Comparison of ENCODE assay signal across 16 cellular contexts in the genomic region with DNA sequence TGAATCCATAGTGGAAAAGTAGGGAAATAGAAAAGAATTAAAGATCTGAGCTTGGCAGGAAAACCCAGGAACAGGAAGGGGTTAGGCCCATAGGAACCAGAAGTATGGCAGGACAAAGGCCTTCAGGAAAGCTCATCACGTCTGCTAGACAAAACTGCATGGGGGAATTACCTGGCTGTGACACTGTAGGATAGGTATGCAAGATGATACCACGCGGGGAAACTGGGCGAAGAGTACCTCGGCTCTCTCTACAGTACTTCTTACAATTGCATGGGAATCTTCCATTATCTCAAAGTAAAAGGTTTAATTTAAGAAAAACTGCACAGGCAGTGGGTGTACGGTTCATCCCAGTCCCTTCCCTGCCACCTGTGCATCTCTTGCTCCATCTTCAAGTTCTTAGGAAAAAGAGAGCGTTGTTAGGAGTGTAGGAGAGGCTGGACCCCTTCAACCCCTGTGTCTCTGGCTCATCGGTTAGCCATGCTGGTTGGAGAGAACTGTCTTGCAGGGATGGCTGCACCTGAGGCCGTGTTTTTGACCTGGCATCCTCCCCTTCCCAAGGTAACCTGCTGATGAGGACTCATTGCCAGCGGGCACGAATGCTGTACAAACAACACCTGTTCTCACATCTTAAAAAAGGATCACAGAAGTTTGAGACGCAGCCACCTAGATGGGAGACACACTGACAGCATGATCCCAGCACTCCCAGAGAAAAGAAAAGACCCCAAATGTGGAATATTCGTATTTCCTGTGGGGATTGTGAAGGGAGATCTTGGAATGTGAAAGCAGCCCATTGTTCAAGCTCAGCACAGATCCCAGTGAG.
"Had no signal": no experiment of that assay in that cellular context is flagged by ENCODE, and none has a peak within 500 bp of the region (broad histone marks: within the 10 kb centered on the region; RNA-seq: fewer than 3 reads in every experiment).

No MANE protein-coding gene starts in this region.

- H3K27ac Mint-ChIP-seq: activated CD4-positive, alpha-beta T cell treated with anti-CD3 and anti-CD28 coated beads for 36 hours; activated naive CD4-positive, alpha-beta T cell treated with anti-CD3 and anti-CD28 coated beads, Interleukin-2, amount 10 ng/mL, durations not matched to agents 7 days and 5 days; activated T-helper 17 cell treated with anti-CD3 and anti-CD28 coated beads, Interleukin-2, amount 50 U/mL, for 72 hours; stimulated activated naive CD8-positive, alpha-beta T cell treated with anti-CD3 and anti-CD28 coated beads, Interleukin-15, Interleukin-2, amounts not matched to agents 100 ng/mL and 50 ng/mL, for 24 hours had no signal

- H3K4me3 Mint-ChIP-seq: activated CD4-positive, alpha-beta T cell treated with anti-CD3 and anti-CD28 coated beads for 36 hours; activated naive CD4-positive, alpha-beta T cell treated with anti-CD3 and anti-CD28 coated beads, Interleukin-2, amount 10 ng/mL, durations not matched to agents 7 days and 5 days; activated T-helper 17 cell treated with anti-CD3 and anti-CD28 coated beads, Interleukin-2, amount 50 U/mL, for 72 hours; central memory CD8-positive, alpha-beta T cell; stimulated activated naive CD8-positive, alpha-beta T cell treated with anti-CD3 and anti-CD28 coated beads, Interleukin-15, Interleukin-2, amounts not matched to agents 100 ng/mL and 50 ng/mL, for 24 hours had no signal

- H3K9me3 ChIP-seq: body of pancreas, left lung, ovary, thoracic aorta had no signal

- H3K27ac ChIP-seq: body of pancreas, left lung, thoracic aorta, VCaP had no signal

- H3K27me3 Mint-ChIP-seq: activated CD4-positive, alpha-beta T cell treated with anti-CD3 and anti-CD28 coated beads for 36 hours; activated T-helper 17 cell treated with anti-CD3 and anti-CD28 coated beads, Interleukin-2, amount 50 U/mL, for 72 hours; stimulated activated naive CD8-positive, alpha-beta T cell treated with anti-CD3 and anti-CD28 coated beads, Interleukin-15, Interleukin-2, amounts not matched to agents 100 ng/mL and 50 ng/mL, for 24 hours had no signal

- H3K36me3 Mint-ChIP-seq: activated naive CD4-positive, alpha-beta T cell treated with anti-CD3 and anti-CD28 coated beads, Interleukin-2, amount 10 ng/mL, durations not matched to agents 7 days and 5 days had no signal

- ATAC-seq: activated CD4-positive, alpha-beta T cell treated with anti-CD3 and anti-CD28 coated beads for 36 hours; activated T-helper 17 cell treated with anti-CD3 and anti-CD28 coated beads, Interleukin-2, amount 50 U/mL, for 72 hours; body of pancreas; left lung had no signal

- H3K36me3 ChIP-seq: left lung, ovary, thoracic aorta had no signal

- H3K27me3 ChIP-seq: body of pancreas, left lung, ovary had no signal

- H3K4me3 ChIP-seq: body of pancreas, left lung, ovary, thoracic aorta had no signal

- DNase-seq: activated CD4-positive, alpha-beta T cell treated with anti-CD3 and anti-CD28 coated beads for 36 hours; activated naive CD4-positive, alpha-beta T cell treated with anti-CD3 and anti-CD28 coated beads, Interleukin-2, amount 10 ng/mL, durations not matched to agents 7 days and 5 days; activated T-cell treated with anti-CD3 and anti-CD28 coated beads for 4 hours; body of pancreas; effector memory CD4-positive, alpha-beta T cell; erythroblast; glutamatergic neuron; left lung; ovary; stimulated activated CD4-positive, alpha-beta T cell treated with anti-CD3 and anti-CD28 coated beads, Interleukin-2, amount 100 ng/mL, for 48 hours; T-helper 1 cell had no signal

- H3K9me3 Mint-ChIP-seq: activated naive CD4-positive, alpha-beta T cell treated with anti-CD3 and anti-CD28 coated beads, Interleukin-2, amount 10 ng/mL, durations not matched to agents 7 days and 5 days; activated T-helper 17 cell treated with anti-CD3 and anti-CD28 coated beads, Interleukin-2, amount 50 U/mL, for 72 hours; central memory CD8-positive, alpha-beta T cell; stimulated activated naive CD8-positive, alpha-beta T cell treated with anti-CD3 and anti-CD28 coated beads, Interleukin-15, Interleukin-2, amounts not matched to agents 100 ng/mL and 50 ng/mL, for 24 hours had no signal
